ENCODE assay signal across 17 cellular contexts in the genomic region with DNA sequence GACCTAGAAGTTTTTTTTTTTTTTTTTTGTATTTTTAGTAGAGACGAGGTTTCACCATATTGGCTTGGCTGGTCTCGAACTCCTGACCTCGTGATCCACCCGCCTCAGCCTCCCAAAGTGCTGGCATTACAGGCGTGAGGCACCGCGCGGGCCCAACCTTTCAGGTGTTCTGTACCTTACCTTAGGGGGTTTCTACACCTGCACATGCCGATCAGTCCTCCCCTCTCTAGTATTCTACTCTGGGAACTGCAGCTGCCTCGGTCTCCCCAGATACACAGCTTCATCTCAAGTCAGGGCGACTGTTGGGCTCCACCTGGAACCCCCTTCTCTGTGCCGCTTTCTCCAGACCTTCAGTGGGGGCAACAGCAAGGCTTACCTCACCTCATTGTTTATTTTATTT.
DNase-seq lines count a peak whose midpoint lies in the region; TF ChIP-seq lines count a peak whose summit lies in the region.
"Had no signal": no experiment of that assay in that cellular context is flagged by ENCODE, and none has a peak within 500 bp of the region (broad histone marks: within the 10 kb centered on the region; RNA-seq: fewer than 3 reads in every experiment).

No MANE protein-coding gene starts in this region.

- H3K36me3 Mint-ChIP-seq in endodermal cell (ENCODE audit: low read depth), result no peaks in the 10 kb centered on the region
- H3K36me3 Mint-ChIP-seq: CD4-positive, alpha-beta memory T cell had no signal

- H3K9me3 Mint-ChIP-seq in endodermal cell, result peaks cover 9% of the 10 kb centered on the region
- H3K9me3 Mint-ChIP-seq: GM23338 had no signal

- no peak overlapping the region for H2BK15ac ChIP-seq in neuronal stem cell (ENCODE audit: low read length)

- H3K27me3 ChIP-seq in endodermal cell (ENCODE audit: control insufficient read depth, insufficient read depth, low read length, poor library complexity, severe bottlenecking) (no peaks in the 10 kb centered on the region), neuronal stem cell (ENCODE audit: control insufficient read depth in 3 of 3, insufficient read depth in 3 of 3, low read depth in 1 of 3, low read length in 3 of 3) (no peaks in the 10 kb centered on the region), vagina (no peaks in the 10 kb centered on the region)

- H3K4me2 ChIP-seq in neuronal stem cell (ENCODE audit: insufficient read depth, low read length, poor library complexity, severe bottlenecking), result no peak overlapping the region
- H3K4me2 ChIP-seq: GM23338 had no signal

- H3K4me3 ChIP-seq in endodermal cell (ENCODE audit: low read length), result no peak overlapping the region
- H3K4me3 ChIP-seq in neuronal stem cell (ENCODE audit: low read length in 2 of 2), result no peak overlapping the region
- H3K4me3 ChIP-seq in skin epidermis, result no peak overlapping the region
- H3K4me3 ChIP-seq in vagina, result no peak overlapping the region
- H3K4me3 ChIP-seq: GM23338 had no signal

- H4K91ac ChIP-seq in neuronal stem cell (ENCODE audit: low read depth, low read length, poor library complexity), result no peak overlapping the region

- H3K27ac ChIP-seq in endodermal cell (ENCODE audit: low read depth, low read length) (no peak overlapping the region), neuronal stem cell (replicated peaks; ENCODE audit: low read length) (no peak overlapping the region), skin epidermis (peak overlapping the region in 12 of 21 experiments; percentile 29 to 80 (median 67)), vagina (peak overlapping the region; percentile 78)
- H3K27ac ChIP-seq: C4-2B, HL-60 had no signal

- no peak overlapping the region for H3K9ac ChIP-seq in endodermal cell (ENCODE audit: extremely low read depth, low read length, poor library complexity, severe bottlenecking)
- H3K9ac ChIP-seq in neuronal stem cell (ENCODE audit: low read depth, low read length, poor library complexity), result no peak overlapping the region

- no peak overlapping the region for H2AFZ ChIP-seq in neuronal stem cell (ENCODE audit: low read length)
- H2AFZ ChIP-seq: GM23338 had no signal

- H3K4me1 ChIP-seq in endodermal cell (ENCODE audit: control insufficient read depth, insufficient read depth, low read length) (no peaks in the 10 kb centered on the region), neuronal stem cell (ENCODE audit: control insufficient read depth in 2 of 2, insufficient read depth in 1 of 2, low read depth in 1 of 2, low read length in 2 of 2) (peaks cover 0 to 3% of the 10 kb centered on the region in 2 donors), vagina (peaks cover 23% of the 10 kb centered on the region)

- no peaks in the 10 kb centered on the region for H3K9me3 ChIP-seq in endodermal cell (ENCODE audit: control insufficient read depth, low read length)
- peaks cover 0 to 5% of the 10 kb centered on the region in 2 donors for H3K9me3 ChIP-seq in neuronal stem cell (replicated peaks in 1 of 2; ENCODE audit: control insufficient read depth in 2 of 2, insufficient read depth in 1 of 2, low read depth in 1 of 2, low read length in 2 of 2)
- no peaks in the 10 kb centered on the region for H3K9me3 ChIP-seq in vagina

- H3K23ac ChIP-seq in neuronal stem cell (ENCODE audit: low read depth, low read length, poor library complexity), result no peak overlapping the region

- H2BK5ac ChIP-seq in neuronal stem cell (ENCODE audit: low read length), result no peak overlapping the region

- DNase-seq in endodermal cell (peak; percentile 23), neuronal stem cell (ENCODE audit: low spot score) (no peak), vagina (ENCODE audit: extremely low spot score in 2 of 2) (no peak), NK-92 (lab: John Stamatoyannopoulos, UW; ENCODE audit: unreplicated experiment) (no peak), glomerular visceral epithelial cell (ENCODE audit: extremely low spot score) (no peak), SKM-1 (lab: John Stamatoyannopoulos, UW; ENCODE audit: unreplicated experiment) (no peak)
- no peak for DNase-seq in stimulated activated CD4-positive, alpha-beta T cell treated with anti-CD3 and anti-CD28 coated beads, Interleukin-4, amount 100 ng/mL, for 1 hour
- DNase-seq: AML-193; CD4-positive, alpha-beta memory T cell; DMS153; DMS79; GDM1; HCEC 1CT had no signal

- H3K4me1 Mint-ChIP-seq in endodermal cell, result peaks cover 10% of the 10 kb centered on the region
- H3K4me1 Mint-ChIP-seq: CD4-positive, alpha-beta memory T cell; GM23338 had no signal

- no peak overlapping the region for H3K27ac Mint-ChIP-seq in endodermal cell
- H3K27ac Mint-ChIP-seq: CD4-positive, alpha-beta memory T cell; GM23338 had no signal

- no peak overlapping the region for H2AK5ac ChIP-seq in neuronal stem cell (ENCODE audit: low read depth, low read length)

- intact Hi-C loops in vagina (cut with DNase I), result no loop called here

- H3K4me3 Mint-ChIP-seq in endodermal cell, result no peak overlapping the region
- H3K4me3 Mint-ChIP-seq: CD4-positive, alpha-beta memory T cell; GM23338 had no signal

- no peak overlapping the region for H3K4ac ChIP-seq in neuronal stem cell (ENCODE audit: low read length)

- no peak overlapping the region for H2BK120ac ChIP-seq in neuronal stem cell (ENCODE audit: low read depth, low read length)

- H3K18ac ChIP-seq in neuronal stem cell (ENCODE audit: low read length), result peak overlapping the region; percentile 38

- no peaks in the 10 kb centered on the region for H3K27me3 Mint-ChIP-seq in endodermal cell (ENCODE audit: insufficient read depth)

- H2BK12ac ChIP-seq in neuronal stem cell (ENCODE audit: low read length), result no peak overlapping the region

- H3K36me3 ChIP-seq in endodermal cell (ENCODE audit: control insufficient read depth, insufficient read depth, low read length) (no peaks in the 10 kb centered on the region), neuronal stem cell (replicated peaks in 1 of 2; ENCODE audit: control insufficient read depth in 2 of 2, insufficient read depth in 2 of 2, low read length in 2 of 2) (no peaks in the 10 kb centered on the region), vagina (no peaks in the 10 kb centered on the region)

- 89 to 100% methylated on average over 6 to 12 of the region's 12 CpGs for WGBS in endodermal cell (ENCODE audit: insufficient coverage in 1 of 2, insufficient read length in 1 of 2), 2 experiments
- no CpG with 5 or more reads among the region's 12 CpGs for WGBS in neuronal stem cell (ENCODE audit: extremely low coverage in 2 of 2, insufficient read length in 2 of 2, insufficient replicate concordance in 1 of 2), 2 donors

- H3K14ac ChIP-seq in neuronal stem cell (ENCODE audit: low read length), result peak overlapping the region; percentile 38

- no peak overlapping the region for H4K8ac ChIP-seq in neuronal stem cell (ENCODE audit: low read depth, low read length)

- no peak for TF ChIP-seq POLR2A in vagina (IDR thresholded peaks at IDR 0.05)

- no peaks in the 10 kb centered on the region for H3K79me1 ChIP-seq in neuronal stem cell (ENCODE audit: low read depth, low read length)

- TF ChIP-seq CTCF in endodermal cell (conservative IDR thresholded peaks at IDR 0.05), result no peak
- no peak for TF ChIP-seq CTCF in vagina (IDR thresholded peaks at IDR 0.05)

Comparison
In these comparisons a context has a peak if more than half of its experiments do, and no peak if none do; other contexts are left out.
1. H3K27ac ChIP-seq: peak in skin epidermis (12 of 21) and vagina (single experiment); none in endodermal cell (single experiment) and neuronal stem cell (single experiment).